ENCODE assay signal across 15 cellular contexts in genomic region chr4:121675715-121676114, GRCh38. TPM values are rescaled to one million over a fixed set of nuclear protein-coding genes. Genes with fewer than 3 reads are reported as not detected.
DNase-seq lines count a peak whose midpoint lies in the region; ATAC-seq and TF ChIP-seq lines count a peak whose summit lies in the region.
"Had no signal": no experiment of that assay in that cellular context is flagged by ENCODE, and none has a peak within 500 bp of the region (broad histone marks: within the 10 kb centered on the region; RNA-seq: fewer than 3 reads in every experiment).

No MANE protein-coding gene starts in this region.

- no peaks in the 10 kb centered on the region for H3K79me2 ChIP-seq in trophoblast cell (ENCODE audit: control insufficient read depth, insufficient read depth, low read length, poor library complexity)

- H3K4me3 ChIP-seq in adipocyte (ENCODE audit: low read length) (no peak overlapping the region), fibroblast of the aortic adventitia (ENCODE audit: low read depth, low read length) (no peak overlapping the region), trophoblast cell (ENCODE audit: low read depth, low read length) (no peak overlapping the region)
- H3K4me3 ChIP-seq: coronary artery, HAP-1 had no signal

- no peak overlapping the region for H3K4ac ChIP-seq in trophoblast cell (ENCODE audit: low read depth, low read length)

- H3K27me3 ChIP-seq in adipocyte (replicated peaks; ENCODE audit: control insufficient read depth, insufficient read depth, low read length): no peaks in the 10 kb centered on the region
- H3K27me3 ChIP-seq in trophoblast cell (ENCODE audit: insufficient read depth, low read length): no peaks in the 10 kb centered on the region

- WGBS in trophoblast cell (ENCODE audit: extremely low coverage, insufficient coverage, insufficient read length): no CpG with 5 or more reads among the region's 2 CpGs

- H3K14ac ChIP-seq in trophoblast cell (ENCODE audit: low read length): no peak overlapping the region

- no peaks in the 10 kb centered on the region for H3K9me3 ChIP-seq in adipocyte (ENCODE audit: control insufficient read depth, low read length)
- H3K9me3 ChIP-seq in trophoblast cell (ENCODE audit: insufficient read depth, low read depth, low read length): no peaks in the 10 kb centered on the region
- H3K9me3 ChIP-seq: HAP-1 had no signal

- no peak overlapping the region for H3K23ac ChIP-seq in trophoblast cell (ENCODE audit: low read length)

- TF ChIP-seq CTCF in fibroblast of the aortic adventitia (IDR thresholded peaks at IDR 0.05; ENCODE audit: insufficient read depth, low read length): peak; percentile 66

- H3K4me1 ChIP-seq in adipocyte (ENCODE audit: control insufficient read depth, insufficient read depth, low read length): peaks cover 36% of the 10 kb centered on the region
- no peaks in the 10 kb centered on the region for H3K4me1 ChIP-seq in trophoblast cell (ENCODE audit: control insufficient read depth in 1 of 2, insufficient read depth in 2 of 2, low read length in 2 of 2)
- H3K4me1 ChIP-seq: HAP-1 had no signal

- no peak overlapping the region for H2BK5ac ChIP-seq in trophoblast cell (ENCODE audit: low read depth, low read length, poor library complexity)

- no peak overlapping the region for H4K8ac ChIP-seq in trophoblast cell (ENCODE audit: low read depth, low read length)

- no peak overlapping the region for H2AK5ac ChIP-seq in trophoblast cell (ENCODE audit: low read length)

- DNase-seq in EH (ENCODE audit: low read depth) (peak; percentile 32), adipocyte (ENCODE audit: low read depth) (peak; percentile 73), fibroblast of the aortic adventitia (ENCODE audit: low read depth) (peak; percentile 56), trophoblast cell (no peak), SIG-M5 treated with dmso at 0.1 percent for 504 hours (lab: John Stamatoyannopoulos, UW; ENCODE audit: unreplicated experiment) (no peak), erythroblast (lab: John Stamatoyannopoulos, UW) (no peak)
- no peak for DNase-seq in activated CD4-positive, CD25-positive, alpha-beta regulatory T cell (lab: John Stamatoyannopoulos, UW)
- DNase-seq: activated naive CD4-positive, alpha-beta T cell treated with anti-CD3 and anti-CD28 coated beads, Interleukin-2, amount 10 ng/mL, durations not matched to agents 7 days and 5 days; kidney glomerular epithelial cell; natural killer cell; NCI-H1105; NCI-H526 had no signal

- no peak for TF ChIP-seq POLR2A in erythroblast (IDR thresholded peaks at IDR 0.05; ENCODE audit: low read length)

- H2BK12ac ChIP-seq in trophoblast cell (ENCODE audit: low read length): no peak overlapping the region

- H3K36me3 ChIP-seq in adipocyte (ENCODE audit: control insufficient read depth, insufficient read depth, low read length, severe bottlenecking) (peaks cover 97% of the 10 kb centered on the region), trophoblast cell (ENCODE audit: control insufficient read depth in 1 of 2, insufficient read depth in 2 of 2, low read length in 2 of 2) (peaks cover 12 to 34% of the 10 kb centered on the region in 2 experiments)

- H3K4me2 ChIP-seq in trophoblast cell (ENCODE audit: low read length): no peak overlapping the region

- no peak overlapping the region for H2BK120ac ChIP-seq in trophoblast cell (ENCODE audit: insufficient read depth, low read length, poor library complexity)

- H3K9ac ChIP-seq in adipocyte (ENCODE audit: low read length) (peak overlapping the region; percentile 42), trophoblast cell (ENCODE audit: low read length) (peak overlapping the region; percentile 39)

- ATAC-seq in HG02981 (IDR thresholded peaks at IDR 0.05; ENCODE audit: unreplicated experiment): no peak
- ATAC-seq: natural killer cell had no signal

- no peak overlapping the region for H4K12ac ChIP-seq in trophoblast cell (ENCODE audit: low read depth, low read length)

- no peak overlapping the region for H4K91ac ChIP-seq in trophoblast cell (ENCODE audit: low read depth, low read length)

- H3K18ac ChIP-seq in trophoblast cell (ENCODE audit: low read length): no peak overlapping the region

- H3K27ac ChIP-seq in trophoblast cell (ENCODE audit: low read depth, low read length): no peak overlapping the region
- H3K27ac ChIP-seq: coronary artery had no signal

- H3K79me1 ChIP-seq in trophoblast cell (ENCODE audit: low read length): no peaks in the 10 kb centered on the region

- no peak overlapping the region for H2AFZ ChIP-seq in trophoblast cell (ENCODE audit: insufficient read depth, low read length, poor library complexity)

RNA-seq across cellular contexts. Expression of gene ANXA5, which starts 21.1 kb away (rescaled TPM):
- 496 and 1,355 TPM in 2 replicates for total RNA-seq in fibroblast of the aortic adventitia (ENCODE audit: low replicate concordance)
- 470 and 474 TPM in 2 replicates for polyA plus RNA-seq in trophoblast cell (2013)

Comparison
In these comparisons a context has a peak if more than half of its experiments do, and no peak if none do; other contexts are left out.
1. DNase-seq: peak in EH (single experiment), adipocyte (single experiment) and fibroblast of the aortic adventitia (single experiment); none in trophoblast cell (0 of 2), SIG-M5 treated with dmso at 0.1 percent for 504 hours (single experiment), activated CD4-positive, CD25-positive, alpha-beta regulatory T cell (0 of 4) and erythroblast (0 of 2).